In genomic region chr9:128065907-128066712, GRCh38 we compare ENCODE assay signal across 7 cellular contexts. TPM values are rescaled to one million over a fixed set of nuclear protein-coding genes. Genes with fewer than 3 reads are reported as not detected.
DNase-seq lines count a peak whose midpoint lies in the region; ATAC-seq and TF ChIP-seq lines count a peak whose summit lies in the region.

No MANE protein-coding gene starts in this region.

- H3K9me3 ChIP-seq in HCT116 (ENCODE audit: control insufficient read depth in 1 of 2, insufficient read depth in 1 of 2, low read depth in 1 of 2, low read length in 2 of 2) (no peaks in the 10 kb centered on the region), iPS DF 6.9 (ENCODE audit: control insufficient read depth, insufficient read depth, low read length) (no peaks in the 10 kb centered on the region), smooth muscle cell (replicated peaks; ENCODE audit: low read depth) (no peaks in the 10 kb centered on the region)

- intact Hi-C loops in HCT116 (cut with micrococcal nuclease), result no loop called here

- H3K36me3 ChIP-seq in HCT116 (ENCODE audit: control insufficient read depth in 1 of 2, insufficient read depth in 2 of 2, low read length in 2 of 2) (no peaks in the 10 kb centered on the region), iPS DF 6.9 (ENCODE audit: control insufficient read depth, insufficient read depth, low read length) (no peaks in the 10 kb centered on the region), smooth muscle cell (ENCODE audit: low read depth) (no peaks in the 10 kb centered on the region)

- no peak for ATAC-seq in HCT116

- H3K27ac ChIP-seq in HCT116 (ENCODE audit: low read depth, low read length), result peak overlapping the region; percentile 70; the same call in 1 of the 2 replicates
- H3K27ac ChIP-seq in iPS DF 6.9 (ENCODE audit: low read length), result no peak overlapping the region
- H3K27ac ChIP-seq in smooth muscle cell (ENCODE audit: low read depth), result no peak overlapping the region

- no TSS peak for BruUV-seq in HCT116 (replicated peaks; lab: Mats Ljungman, UMichigan)

- no peak for TF ChIP-seq POLR2A in HCT116 (IDR thresholded peaks at IDR 0.05; ENCODE audit: borderline replicate concordance, extremely low read depth, insufficient read depth, insufficient read length)

- H3K9ac ChIP-seq in HCT116 (ENCODE audit: low read length), result peak overlapping the region; percentile 88
- no peak overlapping the region for H3K9ac ChIP-seq in smooth muscle cell (ENCODE audit: low read depth)

- H3K27me3 ChIP-seq in HCT116 (ENCODE audit: insufficient read depth, low read length) (no peaks in the 10 kb centered on the region), iPS DF 6.9 (ENCODE audit: control insufficient read depth, insufficient read depth, low read length) (no peaks in the 10 kb centered on the region), smooth muscle cell (ENCODE audit: low read depth) (no peaks in the 10 kb centered on the region)

- peak overlapping the region; percentile 99 for H3K4me2 ChIP-seq in HCT116 (ENCODE audit: low read length)
- H3K4me2 ChIP-seq in smooth muscle cell, result peak overlapping the region; percentile 85

- POLR2A ChIA-PET in HCT116 (lab: Charles Lee), result interaction anchor here (0.7 to 1.4 kb wide), 2 partner anchors 14 to 33 kb away, joined by 3 to 6 read pairs; no protein-coding TSS in a partner anchor

- RAD21 ChIA-PET in HCT116 (lab: Charles Lee; ENCODE audit: low non-redundant PET in 1 of 2, low total read pairs in 2 of 2, uncharacterized antibody in 2 of 2, unreplicated experiment in 2 of 2), result interaction anchor here in 1 of 2 experiments (1.4 kb wide), 1 partner anchor 124 kb away, joined by 4 read pairs; no protein-coding TSS in a partner anchor

- no peaks in the 10 kb centered on the region for H3F3A ChIP-seq in smooth muscle cell (ENCODE audit: low read depth)

- no peak for TF ChIP-seq RAD21 in HCT116 (IDR thresholded peaks at IDR 0.05; ENCODE audit: low read depth)

- H3K9me2 ChIP-seq in HCT116 (ENCODE audit: insufficient read depth), result no peaks in the 10 kb centered on the region

- H2AFZ ChIP-seq in HCT116 (ENCODE audit: low read depth, low read length, poor library complexity, severe bottlenecking) (no peak overlapping the region), smooth muscle cell (ENCODE audit: low read depth) (no peak overlapping the region)

- H3K79me2 ChIP-seq in HCT116 (ENCODE audit: insufficient read depth, low read length) (peaks cover 38% of the 10 kb centered on the region), smooth muscle cell (ENCODE audit: low read depth) (peaks cover 33% of the 10 kb centered on the region)

- peak overlapping the region; percentile 50 to 81 for H3K4me3 ChIP-seq in HCT116 (replicated peaks in 1 of 2; ENCODE audit: low read depth in 1 of 2, low read length in 2 of 2)
- peak overlapping the region; percentile 59 for H3K4me3 ChIP-seq in WI38 (ENCODE audit: low read depth, low read length)
- peak overlapping the region; percentile 6; the same call in 1 of the 2 replicates for H3K4me3 ChIP-seq in iPS DF 6.9 (ENCODE audit: low read length)
- peak overlapping the region; percentile 42 for H3K4me3 ChIP-seq in smooth muscle cell

- CTCF ChIA-PET in HCT116 (lab: Charles Lee), result interaction anchor here (0.6 to 1.2 kb wide), 2 partner anchors 9 to 51 kb away, joined by 3 to 4 read pairs; no protein-coding TSS in a partner anchor

- TF ChIP-seq CTCF in HCT116 (IDR thresholded peaks at IDR 0.05 in 2 of 3, conservative IDR thresholded peaks at IDR 0.05 in 1 of 3; ENCODE audit: borderline replicate concordance in 1 of 3, insufficient read depth in 1 of 3, low read depth in 2 of 3, low read length in 2 of 3) (no peak), WI38 (IDR thresholded peaks at IDR 0.05; ENCODE audit: low read depth, low read length) (no peak), smooth muscle cell (IDR thresholded peaks at IDR 0.05; ENCODE audit: borderline replicate concordance, insufficient read depth, poor library complexity, severe bottlenecking) (no peak)

- H4K20me1 ChIP-seq in HCT116 (ENCODE audit: insufficient read depth) (no peaks in the 10 kb centered on the region), smooth muscle cell (ENCODE audit: low read depth) (peaks cover 10% of the 10 kb centered on the region)

- peaks cover 16 to 32% of the 10 kb centered on the region in 2 experiments for H3K4me1 ChIP-seq in HCT116 (ENCODE audit: control insufficient read depth in 1 of 2, insufficient read depth in 2 of 2, low read length in 2 of 2)
- H3K4me1 ChIP-seq in iPS DF 6.9 (ENCODE audit: control insufficient read depth, insufficient read depth, low read length), result peaks cover 8% of the 10 kb centered on the region
- H3K4me1 ChIP-seq in smooth muscle cell (ENCODE audit: low read depth), result peaks cover 20% of the 10 kb centered on the region

- WGBS in iPS DF 6.9 (ENCODE audit: insufficient coverage, insufficient read length), result no CpG with 5 or more reads among the region's 18 CpGs
- 97% methylated on average over 16 of the region's 18 CpGs for WGBS in smooth muscle cell (ENCODE audit: low lambda C conversion rate)

- DNase-seq in HCT116 (ENCODE audit: low read depth, low spot score), result no peak
- DNase-seq in iPS DF 6.9 (ENCODE audit: low read depth, low spot score), result no peak
- no peak for DNase-seq in smooth muscle cell (lab: John Stamatoyannopoulos, UW; ENCODE audit: unreplicated experiment)
- no peak for DNase-seq in NCI-H345 (lab: John Stamatoyannopoulos, UW)
- DNase-seq in AG20443 (ENCODE audit: low spot score), result no peak
- DNase-seq in NCI-H526 (lab: John Stamatoyannopoulos, UW), result no peak

TF ChIP-seq in HCT116, 20 proteins besides CTCF, POLR2A, EP300 and RAD21:
- TF ChIP-seq FOSL1 (IDR thresholded peaks at IDR 0.05; ENCODE audit: low read depth) (no peak), MAX (IDR thresholded peaks at IDR 0.05) (no peak), SIN3A (IDR thresholded peaks at IDR 0.05; ENCODE audit: low read depth) (no peak), REST (IDR thresholded peaks at IDR 0.05; ENCODE audit: low read depth) (no peak), EZH2 (IDR thresholded peaks at IDR 0.05) (no peak), EGR1 (IDR thresholded peaks at IDR 0.05; ENCODE audit: low read depth) (no peak), YY1 (IDR thresholded peaks at IDR 0.05; ENCODE audit: extremely low read depth, insufficient replicate concordance, low read depth, low read length) (no peak), SRF (IDR thresholded peaks at IDR 0.05; ENCODE audit: low read depth) (no peak), ZFX (IDR thresholded peaks at IDR 0.05) (no peak), TCF7L2 (IDR thresholded peaks at IDR 0.05; ENCODE audit: borderline replicate concordance, extremely low read depth, insufficient read depth, insufficient read length) (no peak), JUND (IDR thresholded peaks at IDR 0.05) (no peak), ZBTB33 (IDR thresholded peaks at IDR 0.05; ENCODE audit: extremely low read depth, insufficient replicate concordance, low read length) (no peak), POLR2AphosphoS5 (IDR thresholded peaks at IDR 0.05; ENCODE audit: low read depth, low read length) (no peak), CBX3 (IDR thresholded peaks at IDR 0.05; ENCODE audit: low read depth) (no peak)

RNA-seq across cellular contexts. Expression of gene NAIF1, which starts 1.0 kb away (rescaled TPM):
- 11.0 TPM for total RNA-seq in HCT116 (2021; ENCODE audit: unreplicated experiment)
- polyA plus RNA-seq in HCT116 (2012), result 13.3 and 16.7 TPM in 2 replicates
- 3.8 and 5.2 TPM in 2 replicates for total RNA-seq in smooth muscle cell
- 6.7 and 8.9 TPM in 2 replicates for polyA plus RNA-seq in smooth muscle cell

RNA-seq across cellular contexts. Expression of gene SLC25A25, which starts 1.9 kb away (rescaled TPM):
- total RNA-seq in HCT116 (2021; ENCODE audit: unreplicated experiment), result 15.3 TPM
- polyA plus RNA-seq in HCT116 (2012), result 18.8 and 20.5 TPM in 2 replicates
- total RNA-seq in smooth muscle cell, result 15.7 and 20.6 TPM in 2 replicates
- 19.9 and 20.5 TPM in 2 replicates for polyA plus RNA-seq in smooth muscle cell

Comparison
In these comparisons a context has a peak if more than half of its experiments do, and no peak if none do; other contexts are left out.
1. H3K4me3 ChIP-seq: peak in every context shown above with its lines; median percentile 66 in HCT116; 59 in WI38; 42 in smooth muscle cell; 6 in iPS DF 6.9.